In genomic region chr16:5971106-5971505, GRCh38 we compare ENCODE assay signal across 19 cellular contexts.
"Had no signal": no experiment of that assay in that cellular context is flagged by ENCODE, and none has a peak within 500 bp of the region (broad histone marks: within the 10 kb centered on the region; RNA-seq: fewer than 3 reads in every experiment).

No MANE protein-coding gene starts in this region.

- ATAC-seq: activated CD8-positive, alpha-beta T cell treated with anti-CD3 and anti-CD28 coated beads, Interleukin-2, amount 10 ng/mL, durations not matched to agents 7 days and 5 days; T-cell; WTC11 had no signal

- H3K27me3 Mint-ChIP-seq: activated T-cell treated with anti-CD3 and anti-CD28 coated beads, Interleukin-2, amount 50 U/mL, for 24 hours; T-cell had no signal

- H3K4me3 Mint-ChIP-seq: activated CD8-positive, alpha-beta T cell treated with anti-CD3 and anti-CD28 coated beads, Interleukin-2, amount 10 ng/mL, durations not matched to agents 7 days and 5 days; activated naive CD8-positive, alpha-beta T cell; activated T-cell treated with anti-CD3 and anti-CD28 coated beads, Interleukin-2, amount 50 U/mL, for 24 hours; activated T-helper 1 cell treated with anti-CD3 and anti-CD28 coated beads, Interleukin-12 subunit alpha, Interleukin-12 subunit beta, Interleukin-2, Interleukin-4 antibody, amounts not matched to agents 30 ng/mL and 10 ng/mL and 1 ng/mL, durations not matched to agents 14 hours and 24 hours and 36 hours; T-cell; WTC11 had no signal

- H3K36me3 Mint-ChIP-seq: activated naive CD8-positive, alpha-beta T cell; T-cell had no signal

- DNase-seq: activated CD4-positive, alpha-beta T cell treated with anti-CD3 and anti-CD28 coated beads for 48 hours; activated CD4-positive, alpha-beta T cell treated with anti-CD3 and anti-CD28 coated beads, Interleukin-2, amount 50 U/mL, for 4 hours; activated CD4-positive, CD25-positive, alpha-beta regulatory T cell treated with anti-CD3 and anti-CD28 coated beads, Interleukin-2, amount 50 U/mL, for 72 hours; activated CD8-positive, alpha-beta T cell treated with anti-CD3 and anti-CD28 coated beads, Interleukin-2, amount 10 ng/mL, durations not matched to agents 7 days and 5 days; activated effector memory CD4-positive, alpha-beta T cell treated with Interleukin-2 at 50 U/mL for 16 hours; activated naive CD4-positive, alpha-beta T cell; activated T-cell treated with anti-CD3 and anti-CD28 coated beads, Interleukin-2, amount 50 U/mL, for 24 hours; brain microvascular endothelial cell; NCI-H1048; NCI-H1417; NCI-H1930; NCI-H446; NCI-H524; SIG-M5; T-cell; T1000 had no signal

- H3K4me1 Mint-ChIP-seq: T-cell, WTC11 had no signal

- H3K27ac Mint-ChIP-seq: activated CD8-positive, alpha-beta T cell treated with anti-CD3 and anti-CD28 coated beads, Interleukin-2, amount 10 ng/mL, durations not matched to agents 7 days and 5 days; activated naive CD8-positive, alpha-beta T cell; activated T-cell treated with anti-CD3 and anti-CD28 coated beads, Interleukin-2, amount 50 U/mL, for 24 hours; activated T-helper 1 cell treated with anti-CD3 and anti-CD28 coated beads, Interleukin-12 subunit alpha, Interleukin-12 subunit beta, Interleukin-2, Interleukin-4 antibody, amounts not matched to agents 30 ng/mL and 10 ng/mL and 1 ng/mL, durations not matched to agents 14 hours and 24 hours and 36 hours; T-cell; WTC11 had no signal
